Comparison of ENCODE assay signal across 2 cellular contexts in genomic region chr5:181054138-181054537, GRCh38.
TF ChIP-seq lines count a peak whose summit lies in the region.

No MANE protein-coding gene starts in this region.

TF ChIP-seq in GM23338, 12 proteins besides CTCF, POLR2A, EP300 and RAD21:
- no peak for TF ChIP-seq JUNB (IDR thresholded peaks at IDR 0.05; ENCODE audit: unreplicated experiment)
- no peak for TF ChIP-seq EZH2 (IDR thresholded peaks at IDR 0.05; ENCODE audit: low read depth, unreplicated experiment)
- no peak for TF ChIP-seq STAT1 (IDR thresholded peaks at IDR 0.05; ENCODE audit: unreplicated experiment)
- no peak for TF ChIP-seq ETS1 (IDR thresholded peaks at IDR 0.05)
- TF ChIP-seq POLR2AphosphoS5 (IDR thresholded peaks at IDR 0.05; ENCODE audit: low read depth), result no peak
- no peak for TF ChIP-seq EZH2phosphoT487 (IDR thresholded peaks at IDR 0.05; ENCODE audit: unreplicated experiment)
- TF ChIP-seq ZNF331 (CRISPR knock-in tag; IDR thresholded peaks at IDR 0.05; ENCODE audit: low read depth), result no peak
- TF ChIP-seq CREB1 (CRISPR knock-in tag; IDR thresholded peaks at IDR 0.05; ENCODE audit: low read depth), result no peak
- no peak for TF ChIP-seq REST (IDR thresholded peaks at IDR 0.05; ENCODE audit: unreplicated experiment)

TF ChIP-seq in HepG2, 621 proteins besides CTCF, POLR2A, EP300 and RAD21:
- no peak for TF ChIP-seq ZNF629 (CRISPR knock-in tag; conservative IDR thresholded peaks at IDR 0.05)
- no peak for TF ChIP-seq ZNF749 (CRISPR knock-in tag; IDR thresholded peaks at IDR 0.05; ENCODE audit: borderline replicate concordance)
- TF ChIP-seq ZNF777 (CRISPR knock-in tag; IDR thresholded peaks at IDR 0.05), result no peak
- no peak for TF ChIP-seq JUND (CRISPR knock-in tag; IDR thresholded peaks at IDR 0.05)
- no peak for TF ChIP-seq FOXM1 (CRISPR knock-in tag; IDR thresholded peaks at IDR 0.05)
- no peak for TF ChIP-seq SMAD1 (CRISPR knock-in tag; IDR thresholded peaks at IDR 0.05; ENCODE audit: borderline replicate concordance, low read depth)
- no peak for TF ChIP-seq SP140L (CRISPR knock-in tag; IDR thresholded peaks at IDR 0.05; ENCODE audit: borderline replicate concordance)
- TF ChIP-seq CHCHD3 (CRISPR knock-in tag; IDR thresholded peaks at IDR 0.05), result no peak
- TF ChIP-seq RAD51 (IDR thresholded peaks at IDR 0.05; ENCODE audit: borderline replicate concordance), result no peak
